Comparison of ENCODE assay signal across 6 cellular contexts in genomic region chr15:40333922-40334492, GRCh38. TPM values are rescaled to one million over a fixed set of nuclear protein-coding genes. Genes with fewer than 3 reads are reported as not detected.
DNase-seq lines count a peak whose midpoint lies in the region; ATAC-seq and TF ChIP-seq lines count a peak whose summit lies in the region.

No MANE protein-coding gene starts in this region.

- no peak overlapping the region for H3K4me3 ChIP-seq in CD8-positive, alpha-beta memory T cell (ENCODE audit: low read length)
- no peak overlapping the region for H3K4me3 ChIP-seq in SJSA1

- no peak overlapping the region for H3K27ac Mint-ChIP-seq in CD8-positive, alpha-beta memory T cell
- H3K27ac Mint-ChIP-seq in WTC11, result no peak overlapping the region

- H3K36me3 Mint-ChIP-seq in CD8-positive, alpha-beta memory T cell, result no peaks in the 10 kb centered on the region
- peaks cover 11% of the 10 kb centered on the region; the same call in 1 of the 2 replicates for H3K36me3 Mint-ChIP-seq in WTC11

- no peak overlapping the region for H3K4me3 Mint-ChIP-seq in CD8-positive, alpha-beta memory T cell
- no peak overlapping the region for H3K4me3 Mint-ChIP-seq in WTC11

- H3K27me3 ChIP-seq in CD8-positive, alpha-beta memory T cell (ENCODE audit: insufficient read depth, low read length, poor library complexity, severe bottlenecking), result no peaks in the 10 kb centered on the region
- H3K27me3 ChIP-seq in SJSA1 (replicated peaks), result no peaks in the 10 kb centered on the region

- no peak for ATAC-seq in WTC11

- no peaks in the 10 kb centered on the region for H3K36me3 ChIP-seq in CD8-positive, alpha-beta memory T cell (ENCODE audit: insufficient read depth, low read length)
- H3K36me3 ChIP-seq in SJSA1, result peaks cover 95% of the 10 kb centered on the region

- intact Hi-C loops in cardiac septum (cut with DNase I), result no loop called here

- POLR2A ChIA-PET in CD8-positive, alpha-beta memory T cell (lab: Charles Lee), result interaction anchor here (1.7 kb wide), 1 partner anchor 8 kb away, joined by 5 read pairs; no protein-coding TSS in a partner anchor
- POLR2A ChIA-PET in WTC11 (lab: Charles Lee), result no interaction called here

- peaks cover 4 to 12% (median 7%) of the 10 kb centered on the region in 3 donors for H3K4me1 Mint-ChIP-seq in CD8-positive, alpha-beta memory T cell
- H3K4me1 Mint-ChIP-seq in WTC11, result peaks cover 39% of the 10 kb centered on the region

- peak overlapping the region; percentile 31 for H3K27ac ChIP-seq in CD8-positive, alpha-beta memory T cell (ENCODE audit: low read depth, low read length)
- 0 out of 2 replicates have a peak overlapping the region, but pooled peaks have one; percentile 6 for H3K27ac ChIP-seq in SJSA1

- peak in 1 of 5 donors; percentile 33 for DNase-seq in CD8-positive, alpha-beta memory T cell
- DNase-seq in SJSA1 (ENCODE audit: low read depth in 1 of 2, low spot score in 2 of 2) (peak; percentile 49 to 68), cardiac septum (ENCODE audit: low spot score) (peak; percentile 89), stromal cell of bone marrow (ENCODE audit: low read depth) (peak; percentile 60), WTC11 (ENCODE audit: low spot score) (no peak), NCI-H2227 treated with DMSO at 0.1 percent for 48 hours (lab: John Stamatoyannopoulos, UW) (no peak)

- peaks cover 2 to 4% of the 10 kb centered on the region in 2 donors for H3K27me3 Mint-ChIP-seq in CD8-positive, alpha-beta memory T cell
- peaks cover 5% of the 10 kb centered on the region for H3K27me3 Mint-ChIP-seq in WTC11 (ENCODE audit: low read depth)

- peaks cover 23% of the 10 kb centered on the region for H3K4me1 ChIP-seq in CD8-positive, alpha-beta memory T cell (ENCODE audit: insufficient read depth, low read length)
- peaks cover 90% of the 10 kb centered on the region for H3K4me1 ChIP-seq in SJSA1 (replicated peaks)

- CTCF ChIA-PET in CD8-positive, alpha-beta memory T cell (lab: Charles Lee), result interaction anchor here (6.0 to 12.2 kb wide), 2 partner anchors 13 to 22 kb away, joined by 90 to 189 read pairs; partner anchors contain the start of genes INAFM2 and PLCB2
- CTCF ChIA-PET in WTC11 (lab: Charles Lee), result interaction anchor here (0.9 to 9.6 kb wide), 8 partner anchors 6 to 116 kb away, joined by 3 to 264 read pairs (median 54); partner anchors contain the start of gene INAFM2

- H3K9me3 ChIP-seq in CD8-positive, alpha-beta memory T cell (ENCODE audit: low read length), result no peaks in the 10 kb centered on the region
- no peaks in the 10 kb centered on the region for H3K9me3 ChIP-seq in SJSA1 (replicated peaks)

- H3K9me3 Mint-ChIP-seq in CD8-positive, alpha-beta memory T cell, result peaks cover 0 to 1% (median 0%) of the 10 kb centered on the region in 5 donors
- no peaks in the 10 kb centered on the region for H3K9me3 Mint-ChIP-seq in WTC11

- TF ChIP-seq CTCF in WTC11 (IDR thresholded peaks at IDR 0.05), result no peak

TF ChIP-seq in WTC11, 78 proteins besides CTCF, POLR2A, EP300 and RAD21:
- no peak for TF ChIP-seq ZNF671 (CRISPR knock-in tag; IDR thresholded peaks at IDR 0.05)
- no peak for TF ChIP-seq ZNF232 (CRISPR knock-in tag; IDR thresholded peaks at IDR 0.05)
- no peak for TF ChIP-seq E2F1 (CRISPR knock-in tag; IDR thresholded peaks at IDR 0.05)
- no peak for TF ChIP-seq NFATC4 (CRISPR knock-in tag; IDR thresholded peaks at IDR 0.05)
- no peak for TF ChIP-seq ERG (CRISPR knock-in tag; IDR thresholded peaks at IDR 0.05)
- no peak for TF ChIP-seq RELA (CRISPR knock-in tag; IDR thresholded peaks at IDR 0.05; ENCODE audit: borderline replicate concordance)
- TF ChIP-seq SP1 (CRISPR knock-in tag; conservative IDR thresholded peaks at IDR 0.05), result no peak
- TF ChIP-seq ZNF317 (CRISPR knock-in tag; IDR thresholded peaks at IDR 0.05; ENCODE audit: borderline replicate concordance, low read depth), result no peak
- no peak for TF ChIP-seq STAT6 (CRISPR knock-in tag; conservative IDR thresholded peaks at IDR 0.05; ENCODE audit: low read depth)
- TF ChIP-seq NR3C1 (CRISPR knock-in tag; conservative IDR thresholded peaks at IDR 0.05; ENCODE audit: low read depth), result no peak
- TF ChIP-seq JAZF1 (CRISPR knock-in tag; IDR thresholded peaks at IDR 0.05), result no peak
- no peak for TF ChIP-seq CREB1 (CRISPR knock-in tag; IDR thresholded peaks at IDR 0.05)
- TF ChIP-seq TP53 (CRISPR knock-in tag; IDR thresholded peaks at IDR 0.05), result no peak
- no peak for TF ChIP-seq JUN (CRISPR knock-in tag; IDR thresholded peaks at IDR 0.05)
- TF ChIP-seq ZNF396 (CRISPR knock-in tag; IDR thresholded peaks at IDR 0.05; ENCODE audit: borderline replicate concordance), result no peak
- TF ChIP-seq ELF4 (CRISPR knock-in tag; IDR thresholded peaks at IDR 0.05; ENCODE audit: low read depth), result no peak
- TF ChIP-seq SMAD4 (CRISPR knock-in tag; IDR thresholded peaks at IDR 0.05), result no peak

RNA-seq across cellular contexts. Expression of gene CCDC9B, which starts 6.7 kb away (rescaled TPM):
- under 1 TPM; 0.39 to 0.47 TPM for total RNA-seq in CD8-positive, alpha-beta memory T cell
- polyA plus RNA-seq in CD8-positive, alpha-beta memory T cell, result 0.08 TPM
- 29.5 and 39.0 TPM in 2 replicates for total RNA-seq in SJSA1 (2014; rRNA removed; shearing (Covaris generic))
- total RNA-seq in cardiac septum (178 TPM), WTC11 (2021) (1.4 to 1.8 TPM (median 1.8 TPM) in 3 replicates)

RNA-seq across cellular contexts. Expression of gene INAFM2, which starts 10.5 kb away (rescaled TPM):
- 10 to 100 TPM; 13.5 to 15.3 TPM for total RNA-seq in CD8-positive, alpha-beta memory T cell
- polyA plus RNA-seq in CD8-positive, alpha-beta memory T cell, result 2.7 TPM
- total RNA-seq in SJSA1 (2014; rRNA removed; shearing (Covaris generic)), result 89.8 and 101 TPM in 2 replicates
- total RNA-seq in cardiac septum, result 40.0 TPM
- total RNA-seq in WTC11 (2021), result 28.2 to 34.2 TPM (median 30.3 TPM) in 3 replicates

RNA-seq across cellular contexts. Expression of gene PHGR1, which starts 16.8 kb away (rescaled TPM):
- not detected for total RNA-seq in CD8-positive, alpha-beta memory T cell
- polyA plus RNA-seq in CD8-positive, alpha-beta memory T cell, result not detected
- total RNA-seq in SJSA1 (2014; rRNA removed; shearing (Covaris generic)), result not detected in 2 replicates
- total RNA-seq in cardiac septum, result not detected
- total RNA-seq in WTC11 (2021), result not detected in 3 replicates

RNA-seq across cellular contexts. Expression of gene DISP2, which starts 24.0 kb away (rescaled TPM):
- total RNA-seq in CD8-positive, alpha-beta memory T cell, result 1 to 10 TPM in 1 of 2 experiments, under 1 TPM in 1; 0.18 to 1.1 TPM
- polyA plus RNA-seq in CD8-positive, alpha-beta memory T cell, result 1.1 TPM
- 0.21 and 0.28 TPM in 2 replicates for total RNA-seq in SJSA1 (2014; rRNA removed; shearing (Covaris generic))
- total RNA-seq in cardiac septum (1.2 TPM), WTC11 (2021) (1.0 to 3.5 TPM (median 1.9 TPM) in 3 replicates)

RNA-seq across cellular contexts. Expression of gene PLCB2, which starts 26.3 kb away (rescaled TPM):
- 10 to 100 TPM; 57.3 to 57.7 TPM for total RNA-seq in CD8-positive, alpha-beta memory T cell
- polyA plus RNA-seq in CD8-positive, alpha-beta memory T cell, result 34.8 TPM
- total RNA-seq in SJSA1 (2014; rRNA removed; shearing (Covaris generic)), result 34.8 and 61.9 TPM in 2 replicates
- total RNA-seq in cardiac septum (4.6 TPM), WTC11 (2021) (14.2 to 18.5 TPM (median 15.2 TPM) in 3 replicates)

Comparison
In these comparisons a context has a peak if more than half of its experiments do, and no peak if none do; other contexts are left out.
1. DNase-seq: peak in SJSA1 (2 of 2), cardiac septum (single experiment) and stromal cell of bone marrow (single experiment); none in WTC11 (single experiment) and NCI-H2227 treated with DMSO at 0.1 percent for 48 hours (single experiment).
2. RNA of gene CCDC9B, which starts 6.7 kb away (total RNA-seq): 178 TPM in cardiac septum (single experiment) and 29.5 to 39.0 TPM in SJSA1; 1.4 to 1.8 TPM in WTC11 and 0.39 to 0.47 TPM in CD8-positive, alpha-beta memory T cell; every median in the first group is over 10 times any median in the second.